Comparison of ENCODE assay signal across 17 cellular contexts in the genomic region with DNA sequence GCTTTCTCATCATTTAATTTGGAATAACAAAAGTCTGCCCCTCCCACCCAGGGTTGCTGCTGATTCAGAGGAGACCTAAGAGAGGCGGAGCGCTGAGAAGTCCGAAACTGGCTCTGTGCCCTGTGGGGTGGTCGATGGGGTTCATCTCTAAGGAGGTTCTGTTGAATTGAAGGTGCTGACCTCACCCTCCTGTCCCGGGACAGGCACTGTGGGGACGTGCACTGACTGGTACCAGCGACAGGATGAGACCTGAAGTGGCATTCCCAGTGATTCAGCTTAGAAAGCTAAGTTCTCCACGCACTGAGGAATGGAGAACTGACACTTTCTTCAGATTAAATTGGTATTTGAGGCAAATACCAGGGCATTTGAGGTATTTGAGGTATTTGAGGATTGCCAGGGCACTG. TPM values are rescaled to one million over a fixed set of nuclear protein-coding genes. Genes with fewer than 3 reads are reported as not detected.
A peak's percentile ranks its signal among the peaks of the same experiment; 100 is the strongest.
DNase-seq lines count a peak whose midpoint lies in the region; ATAC-seq, FAIRE-seq and TF ChIP-seq lines count a peak whose summit lies in the region.
"Had no signal": no experiment of that assay in that cellular context is flagged by ENCODE, and none has a peak within 500 bp of the region (broad histone marks: within the 10 kb centered on the region; RNA-seq: fewer than 3 reads in every experiment).

No MANE protein-coding gene starts in this region.

- H3K4me3 ChIP-seq in GM23338 (no peak overlapping the region), esophagus squamous epithelium (peak overlapping the region in 1 of 4 donors; percentile 1), psoas muscle (no peak overlapping the region), left ventricle myocardium inferior (no peak overlapping the region)
- H3K4me3 ChIP-seq: esophagus muscularis mucosa, SJSA1 had no signal

- no peaks in the 10 kb centered on the region for H3K9me3 ChIP-seq in esophagus squamous epithelium
- no peaks in the 10 kb centered on the region for H3K9me3 ChIP-seq in psoas muscle
- no peaks in the 10 kb centered on the region for H3K9me3 ChIP-seq in left ventricle myocardium inferior (replicated peaks)
- H3K9me3 ChIP-seq: esophagus muscularis mucosa, SJSA1 had no signal

- WGBS in esophagus squamous epithelium, 2 donors, result 15 to 36% methylated on average over 6 to 8 of the region's 8 CpGs
- 46 to 59% (median 46%) methylated on average over 8 of the region's 8 CpGs for WGBS in psoas muscle, 3 donors

- TF ChIP-seq CTCF in GM23338 (conservative IDR thresholded peaks at IDR 0.05; ENCODE audit: low read depth in 2 of 2), result no peak
- no peak for TF ChIP-seq CTCF in esophagus squamous epithelium (IDR thresholded peaks at IDR 0.05)
- TF ChIP-seq CTCF in omental fat pad (IDR thresholded peaks at IDR 0.05), result no peak
- no peak for TF ChIP-seq CTCF in psoas muscle (IDR thresholded peaks at IDR 0.05)
- TF ChIP-seq CTCF in left ventricle myocardium inferior (IDR thresholded peaks at IDR 0.05; ENCODE audit: borderline replicate concordance), result no peak

- no peak overlapping the region for H3K4me3 Mint-ChIP-seq in GM23338
- H3K4me3 Mint-ChIP-seq: activated naive CD4-positive, alpha-beta T cell treated with anti-CD3 and anti-CD28 coated beads, Interleukin-2, amount 10 ng/mL, durations not matched to agents 7 days and 5 days; stimulated activated naive B cell treated with anti-CD40 and anti-IgM and Interleukin-4, amounts not matched to agents 10 μg/mL and 1 μg/mL and 100 μg/mL, for 72 hours had no signal

- peaks cover 8% of the 10 kb centered on the region for H3K27me3 Mint-ChIP-seq in GM23338 (ENCODE audit: insufficient read depth, low read depth, poor library complexity)
- H3K27me3 Mint-ChIP-seq: activated naive CD4-positive, alpha-beta T cell treated with anti-CD3 and anti-CD28 coated beads, Interleukin-2, amount 10 ng/mL, durations not matched to agents 7 days and 5 days; stimulated activated naive B cell treated with anti-CD40 and anti-IgM and Interleukin-4, amounts not matched to agents 10 μg/mL and 1 μg/mL and 100 μg/mL, for 72 hours had no signal

- H3K4me1 ChIP-seq in GM23338 (ENCODE audit: insufficient read depth), result peaks cover 6% of the 10 kb centered on the region
- peaks cover 4 to 32% (median 15%) of the 10 kb centered on the region in 3 donors for H3K4me1 ChIP-seq in esophagus squamous epithelium
- no peaks in the 10 kb centered on the region for H3K4me1 ChIP-seq in psoas muscle
- H3K4me1 ChIP-seq in left ventricle myocardium inferior, result peaks cover 7% of the 10 kb centered on the region
- H3K4me1 ChIP-seq: esophagus muscularis mucosa had no signal

- H3K27ac ChIP-seq in GM23338 (ENCODE audit: low read depth), result no peak overlapping the region
- H3K27ac ChIP-seq in esophagus squamous epithelium, result peak overlapping the region in 3 of 4 donors; percentile 13 to 55 (median 42)
- no peak overlapping the region for H3K27ac ChIP-seq in psoas muscle
- H3K27ac ChIP-seq in left ventricle myocardium inferior (replicated peaks), result no peak overlapping the region
- H3K27ac ChIP-seq: esophagus muscularis mucosa, SJSA1 had no signal

- no peaks in the 10 kb centered on the region; the same call in 2 of the 3 replicates for H3K36me3 Mint-ChIP-seq in GM23338 (ENCODE audit: low read depth)
- H3K36me3 Mint-ChIP-seq: activated naive CD4-positive, alpha-beta T cell treated with anti-CD3 and anti-CD28 coated beads, Interleukin-2, amount 10 ng/mL, durations not matched to agents 7 days and 5 days had no signal

- no peak overlapping the region for H2AFZ ChIP-seq in GM23338

- intact Hi-C loops in esophagus squamous epithelium (cut with DNase I) (no loop called here), psoas muscle (cut with DNase I) (no loop called here), left ventricle myocardium inferior (cut with micrococcal nuclease) (no loop called here)

- H3K36me3 ChIP-seq in GM23338 (ENCODE audit: insufficient read depth), result no peaks in the 10 kb centered on the region
- H3K36me3 ChIP-seq in esophagus squamous epithelium, result no peaks in the 10 kb centered on the region
- H3K36me3 ChIP-seq in psoas muscle (ENCODE audit: insufficient read depth in 1 of 2, low read depth in 1 of 2), result no peaks in the 10 kb centered on the region
- H3K36me3 ChIP-seq in left ventricle myocardium inferior, result no peaks in the 10 kb centered on the region
- H3K36me3 ChIP-seq: esophagus muscularis mucosa, SJSA1 had no signal

- H3K4me2 ChIP-seq in GM23338, result peak overlapping the region; percentile 28

- peak; percentile 36 for FAIRE-seq in RCC 7860 (lab: Jason Lieb, UNC)
- FAIRE-seq: colon, H54, HepG2 had no signal

- no peaks in the 10 kb centered on the region for H3K9me3 Mint-ChIP-seq in GM23338
- H3K9me3 Mint-ChIP-seq: activated naive CD4-positive, alpha-beta T cell treated with anti-CD3 and anti-CD28 coated beads, Interleukin-2, amount 10 ng/mL, durations not matched to agents 7 days and 5 days; stimulated activated naive B cell treated with anti-CD40 and anti-IgM and Interleukin-4, amounts not matched to agents 10 μg/mL and 1 μg/mL and 100 μg/mL, for 72 hours had no signal

- no peaks in the 10 kb centered on the region for H4K20me1 ChIP-seq in GM23338 (replicated peaks; ENCODE audit: insufficient read depth)

- H3K4me1 Mint-ChIP-seq in GM23338, result peaks cover 17% of the 10 kb centered on the region
- H3K4me1 Mint-ChIP-seq: activated naive CD4-positive, alpha-beta T cell treated with anti-CD3 and anti-CD28 coated beads, Interleukin-2, amount 10 ng/mL, durations not matched to agents 7 days and 5 days had no signal

- H3K9me2 ChIP-seq in GM23338 (ENCODE audit: insufficient read depth), result no peaks in the 10 kb centered on the region; the same call in 1 of the 2 replicates

- H3K27me3 ChIP-seq in GM23338 (ENCODE audit: insufficient read depth) (no peaks in the 10 kb centered on the region), esophagus squamous epithelium (no peaks in the 10 kb centered on the region), psoas muscle (ENCODE audit: insufficient read depth in 3 of 3, low read length in 2 of 3) (no peaks in the 10 kb centered on the region), left ventricle myocardium inferior (ENCODE audit: low read depth) (no peaks in the 10 kb centered on the region)
- H3K27me3 ChIP-seq: esophagus muscularis mucosa, SJSA1 had no signal

- H3F3A ChIP-seq in GM23338 (replicated peaks; ENCODE audit: low read depth), result 0 out of 2 replicates have a peak, but pooled peaks cover 9% of the 10 kb centered on the region

- DNase-seq in GM23338 (ENCODE audit: low spot score), result peak; percentile 69
- peak; percentile 59 for DNase-seq in RCC 7860 (ENCODE audit: low spot score)
- DNase-seq in esophagus squamous epithelium (lab: John Stamatoyannopoulos, UW), result no peak
- no peak for DNase-seq in omental fat pad (ENCODE audit: low spot score)
- DNase-seq in psoas muscle, result no peak
- DNase-seq in left ventricle myocardium inferior, result no peak
- DNase-seq in NCI-H1105 (lab: John Stamatoyannopoulos, UW), result no peak
- DNase-seq: activated naive CD4-positive, alpha-beta T cell treated with anti-CD3 and anti-CD28 coated beads, Interleukin-2, amount 10 ng/mL, durations not matched to agents 7 days and 5 days; NCI-H1417; stimulated activated CD4-positive, alpha-beta T cell treated with anti-CD3 and anti-CD28 coated beads, Interleukin-4, amount 100 ng/mL, for 1 hour; stimulated activated naive B cell treated with anti-CD40 and anti-IgM and Interleukin-4, amounts not matched to agents 10 μg/mL and 1 μg/mL and 100 μg/mL, for 72 hours had no signal

- H3K79me2 ChIP-seq in GM23338 (replicated peaks; ENCODE audit: insufficient read depth), result no peaks in the 10 kb centered on the region

- peak; percentile 85 for ATAC-seq in GM23338
- ATAC-seq in omental fat pad (ENCODE audit: low FRiP score), result peak; percentile 31
- ATAC-seq in psoas muscle, result no peak
- no peak for ATAC-seq in GM19395 (IDR thresholded peaks at IDR 0.05; ENCODE audit: unreplicated experiment)
- ATAC-seq: HepG2; stimulated activated naive B cell treated with anti-CD40 and anti-IgM and Interleukin-4, amounts not matched to agents 10 μg/mL and 1 μg/mL and 100 μg/mL, for 72 hours had no signal

- H3K27ac Mint-ChIP-seq in GM23338, result no peak overlapping the region
- H3K27ac Mint-ChIP-seq: stimulated activated naive B cell treated with anti-CD40 and anti-IgM and Interleukin-4, amounts not matched to agents 10 μg/mL and 1 μg/mL and 100 μg/mL, for 72 hours had no signal

- TF ChIP-seq POLR2A in esophagus squamous epithelium (IDR thresholded peaks at IDR 0.05), result no peak

TF ChIP-seq in GM23338, 12 proteins besides CTCF, POLR2A, EP300 and RAD21 (continues in another document):
- no peak for TF ChIP-seq EZH2phosphoT487 (IDR thresholded peaks at IDR 0.05; ENCODE audit: unreplicated experiment)
- TF ChIP-seq CREB1 (CRISPR knock-in tag; IDR thresholded peaks at IDR 0.05; ENCODE audit: low read depth), result no peak

RNA-seq across cellular contexts. Expression of a gene that starts 1.3 kb away (rescaled TPM):
- 0.56 TPM in 1 of 2 replicates, not detected in the other for total RNA-seq in GM23338 (2014; rRNA removed; shearing (Covaris generic))
- not detected in 2 replicates for polyA plus RNA-seq in GM23338 (2016; fragmentation: Nextera tagmentation; extraction: Ambion mirVana)
- 1 to 10 TPM in 1 of 4 donors, under 1 TPM in 3; 0.22 to 2.8 (median 0.61) TPM for total RNA-seq in esophagus squamous epithelium
- total RNA-seq in omental fat pad, result under 1 TPM in 2 of 4 donors, not detected in 2; 0.63 to 0.95 TPM
- 1 to 10 TPM; 1.1 to 3.4 (median 1.9) TPM for total RNA-seq in psoas muscle
- under 1 TPM; 0.26 to 0.79 (median 0.34) TPM for polyA plus RNA-seq in psoas muscle
- total RNA-seq in left ventricle myocardium inferior, result 1.1 TPM
- total RNA-seq: SJSA1 had no signal

RNA-seq across cellular contexts. Expression of a gene that starts 20.3 kb away (rescaled TPM):
- total RNA-seq in GM23338 (2014; rRNA removed; shearing (Covaris generic)), result 4.0 and 5.2 TPM in 2 replicates
- 9.1 and 10.6 TPM in 2 replicates for polyA plus RNA-seq in GM23338 (2016; fragmentation: Nextera tagmentation; extraction: Ambion mirVana)
- total RNA-seq in esophagus squamous epithelium, result not detected
- total RNA-seq in omental fat pad, result not detected
- not detected for total RNA-seq in psoas muscle
- polyA plus RNA-seq in psoas muscle, result not detected
- total RNA-seq in left ventricle myocardium inferior, result not detected
- total RNA-seq: esophagus muscularis mucosa, HepG2, SJSA1 had no signal
- polyA plus RNA-seq: HepG2 had no signal

RNA-seq across cellular contexts. Expression of a gene that starts 24.2 kb away (rescaled TPM):
- total RNA-seq in GM23338 (2014; rRNA removed; shearing (Covaris generic)), result 42.7 and 49.3 TPM in 2 replicates
- polyA plus RNA-seq in GM23338 (2016; fragmentation: Nextera tagmentation; extraction: Ambion mirVana) (33.7 and 36.2 TPM in 2 replicates), psoas muscle (100 to 1,000 TPM in 1 of 3 donors, 10 to 100 TPM in 2; 48.5 to 110 (median 59.0) TPM)
- total RNA-seq in esophagus squamous epithelium (10 to 100 TPM; 40.3 to 70.3 (median 46.2) TPM), omental fat pad (10 to 100 TPM; 21.4 to 38.0 (median 27.2) TPM), psoas muscle (10 to 100 TPM; 40.3 to 57.4 (median 53.1) TPM), left ventricle myocardium inferior (64.3 TPM)

RNA-seq across cellular contexts. Expression of a gene that starts 51.1 kb away (rescaled TPM):
- 40.9 and 48.3 TPM in 2 replicates for total RNA-seq in GM23338 (2014; rRNA removed; shearing (Covaris generic))
- polyA plus RNA-seq in GM23338 (2016; fragmentation: Nextera tagmentation; extraction: Ambion mirVana) (22.2 and 24.3 TPM in 2 replicates), psoas muscle (under 1 TPM; 0.08 to 0.13 (median 0.09) TPM)
- total RNA-seq in esophagus squamous epithelium (100 to 1,000 TPM in 3 of 4 donors, 10 to 100 TPM in 1; 87.8 to 254 (median 142) TPM), omental fat pad (10 to 100 TPM in 1 of 4 donors, 1 to 10 TPM in 3; 3.0 to 19.0 (median 3.6) TPM), psoas muscle (under 1 TPM; 0.11 to 0.34 (median 0.20) TPM), left ventricle myocardium inferior (1.4 TPM)
- total RNA-seq: SJSA1 had no signal

Comparison
In these comparisons a context has a peak if more than half of its experiments do, and no peak if none do; other contexts are left out.
1. ATAC-seq: peak in GM23338 (single experiment) and omental fat pad (single experiment); none in psoas muscle (0 of 4) and GM19395 (single experiment).
2. DNase-seq: peak in GM23338 (single experiment) and RCC 7860 (single experiment); none in esophagus squamous epithelium (single experiment), omental fat pad (single experiment), psoas muscle (0 of 2), left ventricle myocardium inferior (single experiment) and NCI-H1105 (single experiment).
3. H3K27ac ChIP-seq: peak in esophagus squamous epithelium (3 of 4); none in GM23338 (single experiment), psoas muscle (single experiment) and left ventricle myocardium inferior (single experiment).